ENCODE assay signal across 8 cellular contexts in the genomic region with DNA sequence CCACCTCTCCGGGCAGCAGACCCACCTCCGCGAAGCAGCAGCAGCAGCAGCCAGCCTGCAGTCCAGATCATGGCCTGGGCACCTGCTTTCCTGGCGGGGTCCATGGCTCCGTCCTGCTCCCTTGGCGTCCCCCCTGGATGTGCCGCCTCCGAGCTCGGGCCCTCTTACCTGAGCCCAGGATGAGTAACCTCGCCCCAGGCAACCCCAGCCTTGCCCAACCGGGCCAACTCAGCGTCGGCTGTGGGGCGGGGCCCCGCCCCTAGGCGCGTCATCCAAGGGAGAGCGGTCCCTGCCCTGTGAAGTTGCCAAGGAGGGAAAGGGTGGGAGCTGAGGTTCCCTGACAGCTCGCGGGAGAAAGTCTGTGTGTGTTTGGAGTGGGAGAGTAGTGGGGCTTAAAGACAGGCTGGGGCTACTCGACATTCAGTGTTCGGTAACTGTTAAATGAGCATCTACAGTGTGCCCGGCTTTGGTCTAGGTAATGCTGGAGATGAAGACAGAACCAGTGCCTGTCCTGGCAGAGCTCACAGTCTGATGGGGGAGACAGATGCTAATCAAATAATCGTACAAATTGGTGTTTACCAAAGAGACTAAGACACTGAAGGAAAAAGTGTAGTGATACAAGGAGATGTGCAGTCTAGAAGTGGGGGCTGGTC.
DNase-seq lines count a peak whose midpoint lies in the region; ATAC-seq lines count a peak whose summit lies in the region.

LYPD3 (minus strand) TSS at position 141 of the 653 bp plus-strand sequence; CDS start at position 104, 37 bp downstream.

- H3K4me3 Mint-ChIP-seq in dendritic cell treated with granulocyte-macrophage colony-stimulating factor and Interleukin-4, amounts not matched to agents 40 ng/mL and 50 ng/mL, for 4 days = peak within 1 kb of the TSS; percentile 93

- no peaks in the 10 kb centered on the region for H3K36me3 ChIP-seq in mucosa of rectum (ENCODE audit: control insufficient read depth in 2 of 2, insufficient read depth in 2 of 2, low read length in 2 of 2)

- peak within 1 kb of the TSS; percentile 65 to 70 for H3K9ac ChIP-seq in mucosa of rectum (ENCODE audit: low read depth in 1 of 2, low read length in 2 of 2)

- peaks cover 11 to 17% of the 10 kb centered on the region in 2 donors for H3K4me1 ChIP-seq in mucosa of rectum (ENCODE audit: control insufficient read depth in 2 of 2, insufficient read depth in 2 of 2, low read length in 2 of 2)

- H3K27ac ChIP-seq in mucosa of rectum (ENCODE audit: low read depth in 2 of 2, low read length in 2 of 2) = peak within 1 kb of the TSS in 1 of 2 donors; percentile 88

- peak; percentile 41 for DNase-seq in AG08396 (ENCODE audit: low spot score)
- DNase-seq in LoVo (ENCODE audit: low spot score) = peak; percentile 82
- DNase-seq in cortex of kidney (lab: John Stamatoyannopoulos, UW) = no peak
- DNase-seq in stimulated activated CD8-positive, alpha-beta memory T cell treated with anti-CD3 and anti-CD28 coated beads, Interleukin-4, amount 100 ng/mL, for 48 hours = no peak

- H3K4me3 ChIP-seq in mucosa of rectum (ENCODE audit: low read length in 2 of 2) = peak within 1 kb of the TSS; percentile 81 to 90

- H3K27me3 Mint-ChIP-seq in dendritic cell treated with granulocyte-macrophage colony-stimulating factor and Interleukin-4, amounts not matched to agents 40 ng/mL and 50 ng/mL, for 4 days = peaks cover 36% of the 10 kb centered on the region

- no peaks in the 10 kb centered on the region for H3K9me3 Mint-ChIP-seq in dendritic cell treated with granulocyte-macrophage colony-stimulating factor and Interleukin-4, amounts not matched to agents 40 ng/mL and 50 ng/mL, for 4 days

- no peaks in the 10 kb centered on the region for H3K9me3 ChIP-seq in mucosa of rectum (ENCODE audit: control insufficient read depth in 2 of 2, low read length in 2 of 2)

- H3K27me3 ChIP-seq in mucosa of rectum (ENCODE audit: control insufficient read depth in 2 of 2, insufficient read depth in 2 of 2, low read length in 2 of 2) = no peaks in the 10 kb centered on the region

- peak within 1 kb of the TSS; percentile 95 for H3K27ac Mint-ChIP-seq in dendritic cell treated with granulocyte-macrophage colony-stimulating factor and Interleukin-4, amounts not matched to agents 40 ng/mL and 50 ng/mL, for 4 days

- H3K4me1 Mint-ChIP-seq in dendritic cell treated with granulocyte-macrophage colony-stimulating factor and Interleukin-4, amounts not matched to agents 40 ng/mL and 50 ng/mL, for 4 days (ENCODE audit: low read depth) = peaks cover 70% of the 10 kb centered on the region

- H3K36me3 Mint-ChIP-seq in dendritic cell treated with granulocyte-macrophage colony-stimulating factor and Interleukin-4, amounts not matched to agents 40 ng/mL and 50 ng/mL, for 4 days (ENCODE audit: low read depth) = peaks cover 23% of the 10 kb centered on the region

- intact Hi-C loops in dendritic cell treated with granulocyte-macrophage colony-stimulating factor and Interleukin-4, amounts not matched to agents 40 ng/mL and 50 ng/mL, for 4 days (cut with micrococcal nuclease) = no loop called here

- no peak for ATAC-seq in GM19395 (IDR thresholded peaks at IDR 0.05; ENCODE audit: unreplicated experiment)
- ATAC-seq in GM18520 (IDR thresholded peaks at IDR 0.05; ENCODE audit: unreplicated experiment) = no peak

Comparison
In these comparisons a context has a peak if more than half of its experiments do, and no peak if none do; other contexts are left out.
1. DNase-seq: peak in AG08396 (single experiment) and LoVo (single experiment); none in cortex of kidney (single experiment) and stimulated activated CD8-positive, alpha-beta memory T cell treated with anti-CD3 and anti-CD28 coated beads, Interleukin-4, amount 100 ng/mL, for 48 hours (single experiment).